ENCODE assay signal across 16 cellular contexts in genomic region chr9:8751531-8751930, GRCh38.
A peak's percentile ranks its signal among the peaks of the same experiment; 100 is the strongest.
DNase-seq lines count a peak whose midpoint lies in the region; ATAC-seq and TF ChIP-seq lines count a peak whose summit lies in the region.
"Had no signal": no experiment of that assay in that cellular context is flagged by ENCODE, and none has a peak within 500 bp of the region (broad histone marks: within the 10 kb centered on the region; RNA-seq: fewer than 3 reads in every experiment).

No MANE protein-coding gene starts in this region.

- 0% methylated on average over 1 of the region's 1 CpG; no CpG with 5 or more reads in 1 of the 2 experiments for WGBS in endodermal cell (ENCODE audit: insufficient coverage in 1 of 2, insufficient read length in 1 of 2), 2 experiments

- H3K27ac Mint-ChIP-seq in WTC11: peak overlapping the region; percentile 83
- H3K27ac Mint-ChIP-seq in endodermal cell: peak overlapping the region; percentile 94
- H3K27ac Mint-ChIP-seq in nephron progenitor cell: peak overlapping the region; percentile 91
- no peak overlapping the region for H3K27ac Mint-ChIP-seq in activated CD8-positive, alpha-beta T cell treated with anti-CD3 and anti-CD28 coated beads, Interleukin-2, amount 10 ng/mL, durations not matched to agents 7 days and 5 days
- H3K27ac Mint-ChIP-seq: B cell; CD4-positive, CD25-positive, alpha-beta regulatory T cell had no signal

- H3K27me3 Mint-ChIP-seq in WTC11 (ENCODE audit: low read depth): no peaks in the 10 kb centered on the region
- H3K27me3 Mint-ChIP-seq in endodermal cell (ENCODE audit: insufficient read depth): no peaks in the 10 kb centered on the region
- no peaks in the 10 kb centered on the region for H3K27me3 Mint-ChIP-seq in nephron progenitor cell (ENCODE audit: low read depth, poor library complexity)
- H3K27me3 Mint-ChIP-seq in activated CD8-positive, alpha-beta T cell treated with anti-CD3 and anti-CD28 coated beads, Interleukin-2, amount 10 ng/mL, durations not matched to agents 7 days and 5 days (ENCODE audit: low read depth): no peaks in the 10 kb centered on the region
- H3K27me3 Mint-ChIP-seq: B cell; CD4-positive, CD25-positive, alpha-beta regulatory T cell had no signal

- CTCF ChIA-PET in WTC11 (lab: Charles Lee): no interaction called here
- CTCF ChIA-PET in activated CD8-positive, alpha-beta T cell treated with anti-CD3 and anti-CD28 coated beads, Interleukin-2, amount 10 ng/mL, durations not matched to agents 7 days and 5 days (lab: Charles Lee): no interaction called here

- peak overlapping the region; percentile 43 for H3K4me3 ChIP-seq in endodermal cell (ENCODE audit: low read length)
- H3K4me3 ChIP-seq: SJSA1 had no signal

- peaks cover 4% of the 10 kb centered on the region; the same call in 1 of the 2 replicates for H3K9me3 Mint-ChIP-seq in WTC11
- H3K9me3 Mint-ChIP-seq in endodermal cell: peaks cover 8% of the 10 kb centered on the region
- H3K9me3 Mint-ChIP-seq in nephron progenitor cell: peaks cover 31% of the 10 kb centered on the region
- no peaks in the 10 kb centered on the region for H3K9me3 Mint-ChIP-seq in activated CD8-positive, alpha-beta T cell treated with anti-CD3 and anti-CD28 coated beads, Interleukin-2, amount 10 ng/mL, durations not matched to agents 7 days and 5 days (ENCODE audit: insufficient read depth)

- no peak for ATAC-seq in WTC11
- no peak for ATAC-seq in HG03280 (IDR thresholded peaks at IDR 0.05; ENCODE audit: unreplicated experiment)
- ATAC-seq in activated CD8-positive, alpha-beta T cell treated with anti-CD3 and anti-CD28 coated beads, Interleukin-2, amount 10 ng/mL, durations not matched to agents 7 days and 5 days: no peak
- ATAC-seq: Panc1 had no signal

- H3K36me3 Mint-ChIP-seq in WTC11 (peaks cover 2% of the 10 kb centered on the region; the same call in 1 of the 2 replicates), endodermal cell (ENCODE audit: low read depth) (peaks cover 8% of the 10 kb centered on the region), nephron progenitor cell (ENCODE audit: low read depth) (peaks cover 50% of the 10 kb centered on the region)
- H3K36me3 Mint-ChIP-seq in activated CD8-positive, alpha-beta T cell treated with anti-CD3 and anti-CD28 coated beads, Interleukin-2, amount 10 ng/mL, durations not matched to agents 7 days and 5 days (ENCODE audit: low read depth): no peaks in the 10 kb centered on the region
- H3K36me3 Mint-ChIP-seq: CD4-positive, CD25-positive, alpha-beta regulatory T cell had no signal

- H3K4me1 Mint-ChIP-seq in WTC11: peaks cover 55% of the 10 kb centered on the region
- H3K4me1 Mint-ChIP-seq in endodermal cell: peaks cover 43% of the 10 kb centered on the region
- peaks cover 30% of the 10 kb centered on the region for H3K4me1 Mint-ChIP-seq in nephron progenitor cell
- no peaks in the 10 kb centered on the region for H3K4me1 Mint-ChIP-seq in activated CD8-positive, alpha-beta T cell treated with anti-CD3 and anti-CD28 coated beads, Interleukin-2, amount 10 ng/mL, durations not matched to agents 7 days and 5 days (ENCODE audit: low read depth)
- H3K4me1 Mint-ChIP-seq: B cell; CD4-positive, CD25-positive, alpha-beta regulatory T cell had no signal

- no peak for DNase-seq in WTC11 (ENCODE audit: low spot score)
- no peak for DNase-seq in endodermal cell
- DNase-seq in nephron progenitor cell: no peak
- no peak for DNase-seq in EL
- no peak for DNase-seq in ecto neural progenitor cell (ENCODE audit: low spot score)
- DNase-seq in activated CD8-positive, alpha-beta T cell treated with anti-CD3 and anti-CD28 coated beads, Interleukin-2, amount 10 ng/mL, durations not matched to agents 7 days and 5 days: no peak
- DNase-seq: CD4-positive, CD25-positive, alpha-beta regulatory T cell; COR-L47; GDM1; HCEC 1CT; NCI-H1105; NCI-H1694 treated with DMSO at 0.1 percent for 48 hours had no signal

- no peaks in the 10 kb centered on the region for H3K27me3 ChIP-seq in endodermal cell (ENCODE audit: control insufficient read depth, insufficient read depth, low read length, poor library complexity, severe bottlenecking)
- H3K27me3 ChIP-seq: SJSA1 had no signal

- TF ChIP-seq CTCF in WTC11 (IDR thresholded peaks at IDR 0.05) (no peak), endodermal cell (conservative IDR thresholded peaks at IDR 0.05) (no peak), nephron progenitor cell (IDR thresholded peaks at IDR 0.05) (no peak)

- POLR2A ChIA-PET in WTC11 (lab: Charles Lee): no interaction called here
- POLR2A ChIA-PET in activated CD8-positive, alpha-beta T cell treated with anti-CD3 and anti-CD28 coated beads, Interleukin-2, amount 10 ng/mL, durations not matched to agents 7 days and 5 days (lab: Charles Lee): no interaction called here

- no peaks in the 10 kb centered on the region for H3K36me3 ChIP-seq in endodermal cell (ENCODE audit: control insufficient read depth, insufficient read depth, low read length)
- H3K36me3 ChIP-seq: SJSA1 had no signal

- H3K4me3 Mint-ChIP-seq in WTC11: no peak overlapping the region
- peak overlapping the region; percentile 31 for H3K4me3 Mint-ChIP-seq in endodermal cell
- H3K4me3 Mint-ChIP-seq in nephron progenitor cell: no peak overlapping the region
- no peak overlapping the region for H3K4me3 Mint-ChIP-seq in activated CD8-positive, alpha-beta T cell treated with anti-CD3 and anti-CD28 coated beads, Interleukin-2, amount 10 ng/mL, durations not matched to agents 7 days and 5 days
- H3K4me3 Mint-ChIP-seq: B cell; CD4-positive, CD25-positive, alpha-beta regulatory T cell had no signal

- H3K9me3 ChIP-seq in endodermal cell (ENCODE audit: control insufficient read depth, low read length): no peaks in the 10 kb centered on the region
- H3K9me3 ChIP-seq: SJSA1 had no signal

- H3K27ac ChIP-seq in endodermal cell (ENCODE audit: low read depth, low read length): peak overlapping the region; percentile 70
- H3K27ac ChIP-seq: SJSA1 had no signal

- H3K9ac ChIP-seq in endodermal cell (ENCODE audit: extremely low read depth, low read length, poor library complexity, severe bottlenecking): peak overlapping the region; percentile 7

- H3K4me1 ChIP-seq in endodermal cell (ENCODE audit: control insufficient read depth, insufficient read depth, low read length): peaks cover 5% of the 10 kb centered on the region
- H3K4me1 ChIP-seq: SJSA1 had no signal

TF ChIP-seq in WTC11, 78 proteins besides CTCF, POLR2A, EP300 and RAD21:
- TF ChIP-seq ATF2 (CRISPR knock-in tag; IDR thresholded peaks at IDR 0.05; ENCODE audit: borderline replicate concordance, low read depth): no peak
- no peak for TF ChIP-seq FOXK1 (CRISPR knock-in tag; IDR thresholded peaks at IDR 0.05)
- TF ChIP-seq ZNF263 (CRISPR knock-in tag; IDR thresholded peaks at IDR 0.05; ENCODE audit: low read depth): no peak
- TF ChIP-seq ZNF219 (CRISPR knock-in tag; IDR thresholded peaks at IDR 0.05; ENCODE audit: borderline replicate concordance): no peak
- TF ChIP-seq NR2C2 (CRISPR knock-in tag; IDR thresholded peaks at IDR 0.05): no peak
- no peak for TF ChIP-seq ATF3 (CRISPR knock-in tag; conservative IDR thresholded peaks at IDR 0.05)
- TF ChIP-seq ETV6 (CRISPR knock-in tag; IDR thresholded peaks at IDR 0.05): no peak
- no peak for TF ChIP-seq EMX1 (CRISPR knock-in tag; IDR thresholded peaks at IDR 0.05)
- no peak for TF ChIP-seq ZNF232 (CRISPR knock-in tag; IDR thresholded peaks at IDR 0.05)
- no peak for TF ChIP-seq ZBTB43 (CRISPR knock-in tag; IDR thresholded peaks at IDR 0.05)
- no peak for TF ChIP-seq AR (CRISPR knock-in tag; IDR thresholded peaks at IDR 0.05)
